8 cellular contexts compared by ENCODE assay signal in genomic region chr20:60926831-60927230, GRCh38.
"Had no signal": no experiment of that assay in that cellular context is flagged by ENCODE, and none has a peak within 500 bp of the region (broad histone marks: within the 10 kb centered on the region; RNA-seq: fewer than 3 reads in every experiment).

No MANE protein-coding gene starts in this region.

- ATAC-seq: GM12878 had no signal

- DNase-seq: GDM1, GF-D8 had no signal

- FAIRE-seq: G401.6, GM12878, GM12891, GM12892, GM18507, GM19239 had no signal

- H3K4me3 ChIP-seq: GM12878 had no signal
